Comparison of ENCODE assay signal across 8 cellular contexts in the genomic region with DNA sequence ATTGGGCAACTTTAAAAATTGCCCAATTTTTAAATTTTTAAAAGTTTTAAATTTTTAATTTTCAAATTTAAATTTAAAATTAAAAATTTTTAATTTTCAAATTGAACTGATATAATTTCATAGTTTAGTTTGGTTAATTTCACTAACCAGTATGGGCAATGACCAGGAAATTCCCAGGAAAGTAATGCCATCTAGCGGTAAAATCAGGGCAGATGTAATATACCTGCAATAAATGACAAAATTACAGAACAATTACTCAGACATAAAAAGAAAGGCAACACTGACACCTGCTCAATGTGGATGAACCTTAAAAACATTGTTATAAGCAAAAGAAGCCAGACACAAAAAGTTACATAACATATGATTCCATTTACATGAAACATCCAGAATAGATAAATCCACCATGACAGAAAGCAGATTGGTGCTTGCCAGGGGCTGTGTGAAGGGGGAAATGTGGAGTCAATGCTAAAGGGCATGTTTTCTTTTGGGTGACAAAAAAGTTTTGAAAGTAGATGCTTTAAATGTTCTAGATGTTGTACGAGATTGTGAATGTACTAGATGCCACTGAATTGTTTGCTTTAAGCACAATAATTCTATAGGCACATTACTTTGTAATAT. TPM values are rescaled to one million over a fixed set of nuclear protein-coding genes. Genes with fewer than 3 reads are reported as not detected.
DNase-seq lines count a peak whose midpoint lies in the region; ATAC-seq lines count a peak whose summit lies in the region.

No MANE protein-coding gene starts in this region.

- H3K27me3 Mint-ChIP-seq in activated T-cell treated with anti-CD3 and anti-CD28 coated beads, Interleukin-2, amount 50 U/mL, for 4 hours (ENCODE audit: low read depth): peaks cover 12% of the 10 kb centered on the region
- peaks cover 12% of the 10 kb centered on the region for H3K27me3 Mint-ChIP-seq in activated T-cell treated with anti-CD3 and anti-CD28 coated beads, Interleukin-2, amount 50 U/mL, for 24 hours
- peaks cover 3 to 15% (median 11%) of the 10 kb centered on the region in 3 donors for H3K27me3 Mint-ChIP-seq in naive B cell

- no peaks in the 10 kb centered on the region for H3K4me1 ChIP-seq in SJCRH30

- H3K27ac ChIP-seq in SJCRH30: no peak overlapping the region

- H3K4me3 Mint-ChIP-seq in activated T-cell treated with anti-CD3 and anti-CD28 coated beads, Interleukin-2, amount 50 U/mL, for 4 hours: no peak overlapping the region
- H3K4me3 Mint-ChIP-seq in activated T-cell treated with anti-CD3 and anti-CD28 coated beads, Interleukin-2, amount 50 U/mL, for 24 hours: no peak overlapping the region
- H3K4me3 Mint-ChIP-seq in naive B cell: no peak overlapping the region

- H3K4me1 Mint-ChIP-seq in activated T-cell treated with anti-CD3 and anti-CD28 coated beads, Interleukin-2, amount 50 U/mL, for 4 hours (ENCODE audit: low read depth): no peaks in the 10 kb centered on the region
- peaks cover 1% of the 10 kb centered on the region for H3K4me1 Mint-ChIP-seq in activated T-cell treated with anti-CD3 and anti-CD28 coated beads, Interleukin-2, amount 50 U/mL, for 24 hours (ENCODE audit: low read depth)
- no peaks in the 10 kb centered on the region for H3K4me1 Mint-ChIP-seq in naive B cell

- no peaks in the 10 kb centered on the region for H3K27me3 ChIP-seq in SJCRH30

- no peak for DNase-seq in activated T-cell treated with anti-CD3 and anti-CD28 coated beads, Interleukin-2, amount 50 U/mL, for 4 hours
- DNase-seq in activated T-cell treated with anti-CD3 and anti-CD28 coated beads, Interleukin-2, amount 50 U/mL, for 24 hours: no peak
- DNase-seq in HT1080 (ENCODE audit: low read depth): peak; percentile 56
- DNase-seq in SJCRH30: peak; percentile 6 to 55
- DNase-seq in epidermal melanocyte (ENCODE audit: insufficient read length, low spot score): peak; percentile 28
- DNase-seq in naive B cell: peak; percentile 37

- no peaks in the 10 kb centered on the region for H3K9me3 Mint-ChIP-seq in activated T-cell treated with anti-CD3 and anti-CD28 coated beads, Interleukin-2, amount 50 U/mL, for 4 hours
- no peaks in the 10 kb centered on the region for H3K9me3 Mint-ChIP-seq in activated T-cell treated with anti-CD3 and anti-CD28 coated beads, Interleukin-2, amount 50 U/mL, for 24 hours
- no peaks in the 10 kb centered on the region for H3K9me3 Mint-ChIP-seq in naive B cell

- H3K9me3 ChIP-seq in SJCRH30 (replicated peaks): no peaks in the 10 kb centered on the region

- H3K27ac Mint-ChIP-seq in activated T-cell treated with anti-CD3 and anti-CD28 coated beads, Interleukin-2, amount 50 U/mL, for 24 hours: no peak overlapping the region
- no peak overlapping the region for H3K27ac Mint-ChIP-seq in naive B cell

- peak; percentile 51 to 58 for ATAC-seq in activated T-cell treated with anti-CD3 and anti-CD28 coated beads, Interleukin-2, amount 50 U/mL, for 4 hours
- ATAC-seq in naive B cell (ENCODE audit: low read depth in 2 of 2): peak; percentile 63 to 79
- ATAC-seq in HG03280 (IDR thresholded peaks at IDR 0.05; ENCODE audit: unreplicated experiment): no peak
- no peak for ATAC-seq in GM21786 (IDR thresholded peaks at IDR 0.05; ENCODE audit: unreplicated experiment)

- H3K36me3 Mint-ChIP-seq in activated T-cell treated with anti-CD3 and anti-CD28 coated beads, Interleukin-2, amount 50 U/mL, for 4 hours (ENCODE audit: insufficient read depth): no peaks in the 10 kb centered on the region
- no peaks in the 10 kb centered on the region for H3K36me3 Mint-ChIP-seq in activated T-cell treated with anti-CD3 and anti-CD28 coated beads, Interleukin-2, amount 50 U/mL, for 24 hours (ENCODE audit: low read depth)
- H3K36me3 Mint-ChIP-seq in naive B cell: no peaks in the 10 kb centered on the region

- H3K36me3 ChIP-seq in SJCRH30: no peaks in the 10 kb centered on the region

- H3K4me3 ChIP-seq in SJCRH30: no peak overlapping the region

RNA-seq across cellular contexts. Expression of gene SLC16A12, which starts 28.6 kb away (rescaled TPM):
- not detected for total RNA-seq in activated T-cell treated with anti-CD3 and anti-CD28 coated beads, Interleukin-2, amount 50 U/mL, for 4 hours
- 0.20 and 0.26 TPM in 2 replicates for total RNA-seq in HT1080 (2014; rRNA removed; shearing (Covaris generic))
- polyA plus RNA-seq in HT1080 (2015; cell fraction: cytosol; rRNA removed): 0.63 and 0.97 TPM in 2 replicates
- polyA plus RNA-seq in HT1080 (2015; cell fraction: nucleus; rRNA removed): 1.6 and 1.9 TPM in 2 replicates
- total RNA-seq in SJCRH30 (2014; rRNA removed; shearing (Covaris generic)): 0.15 and 0.18 TPM in 2 replicates
- not detected for polyA plus RNA-seq in naive B cell (ENCODE audit: low read depth in 6 of 6)

Comparison
In these comparisons a context has a peak if more than half of its experiments do, and no peak if none do; other contexts are left out.
1. ATAC-seq: peak in activated T-cell treated with anti-CD3 and anti-CD28 coated beads, Interleukin-2, amount 50 U/mL, for 4 hours (2 of 2) and naive B cell (2 of 2); none in HG03280 (single experiment) and GM21786 (single experiment).
2. DNase-seq: peak in HT1080 (single experiment), SJCRH30 (2 of 2), epidermal melanocyte (single experiment) and naive B cell (single experiment); none in activated T-cell treated with anti-CD3 and anti-CD28 coated beads, Interleukin-2, amount 50 U/mL, for 4 hours (single experiment) and activated T-cell treated with anti-CD3 and anti-CD28 coated beads, Interleukin-2, amount 50 U/mL, for 24 hours (single experiment).